ENCODE assay signal across 17 cellular contexts in genomic region chr11:100831929-100832480, GRCh38.
DNase-seq lines count a peak whose midpoint lies in the region; ATAC-seq, FAIRE-seq and TF ChIP-seq lines count a peak whose summit lies in the region.
"Had no signal": no experiment of that assay in that cellular context is flagged by ENCODE, and none has a peak within 500 bp of the region (broad histone marks: within the 10 kb centered on the region; RNA-seq: fewer than 3 reads in every experiment).

No MANE protein-coding gene starts in this region.

- no peaks in the 10 kb centered on the region for H3K79me2 ChIP-seq in keratinocyte (ENCODE audit: control insufficient read depth, insufficient read depth, low read length)

- CTCF ChIA-PET in CD8-positive, alpha-beta memory T cell (lab: Charles Lee) = no interaction called here

- H3K36me3 ChIP-seq in right atrium auricular region = no peaks in the 10 kb centered on the region
- H3K36me3 ChIP-seq in brain microvascular endothelial cell (replicated peaks) = no peaks in the 10 kb centered on the region
- H3K36me3 ChIP-seq in keratinocyte (ENCODE audit: control insufficient read depth in 2 of 2, extremely low read depth in 1 of 2, insufficient read depth in 2 of 2, low read length in 2 of 2) = no peaks in the 10 kb centered on the region
- H3K36me3 ChIP-seq in aorta (ENCODE audit: control insufficient read depth in 1 of 2, insufficient read depth in 2 of 2, low read length in 1 of 2) = no peaks in the 10 kb centered on the region
- H3K36me3 ChIP-seq in CD8-positive, alpha-beta memory T cell (ENCODE audit: insufficient read depth, low read length) = no peaks in the 10 kb centered on the region
- H3K36me3 ChIP-seq: spleen had no signal

- POLR2A ChIA-PET in CD8-positive, alpha-beta memory T cell (lab: Charles Lee) = no interaction called here

- peak overlapping the region; percentile 81 for H3K4me2 ChIP-seq in keratinocyte (ENCODE audit: control insufficient read depth, extremely low read depth, insufficient read depth, low read depth, low read length)
- H3K4me2 ChIP-seq: KMS-11 had no signal

- no peaks in the 10 kb centered on the region for H3K27me3 Mint-ChIP-seq in CD8-positive, alpha-beta memory T cell

- H3K4me1 ChIP-seq in right atrium auricular region = peaks cover 0 to 30% of the 10 kb centered on the region in 2 donors
- peaks cover 25% of the 10 kb centered on the region for H3K4me1 ChIP-seq in keratinocyte (ENCODE audit: control insufficient read depth, extremely low read depth, insufficient read depth, low read length)
- H3K4me1 ChIP-seq in aorta (ENCODE audit: control insufficient read depth in 1 of 2, insufficient read depth in 2 of 2, low read length in 2 of 2) = peaks cover 0 to 2% of the 10 kb centered on the region in 2 donors
- H3K4me1 ChIP-seq in CD8-positive, alpha-beta memory T cell (ENCODE audit: insufficient read depth, low read length) = no peaks in the 10 kb centered on the region
- H3K4me1 ChIP-seq: spleen had no signal

- no peaks in the 10 kb centered on the region for H3K27me3 ChIP-seq in right atrium auricular region
- H3K27me3 ChIP-seq in brain microvascular endothelial cell (replicated peaks) = no peaks in the 10 kb centered on the region
- H3K27me3 ChIP-seq in keratinocyte (ENCODE audit: control insufficient read depth, extremely low read depth, insufficient read depth, low read length) = no peaks in the 10 kb centered on the region
- H3K27me3 ChIP-seq in aorta (ENCODE audit: control insufficient read depth in 1 of 2, insufficient read depth in 2 of 2, low read length in 1 of 2) = no peaks in the 10 kb centered on the region
- H3K27me3 ChIP-seq in CD8-positive, alpha-beta memory T cell (ENCODE audit: insufficient read depth, low read length, poor library complexity, severe bottlenecking) = no peaks in the 10 kb centered on the region
- H3K27me3 ChIP-seq: spleen had no signal

- H3K9me3 ChIP-seq in right atrium auricular region = no peaks in the 10 kb centered on the region
- no peaks in the 10 kb centered on the region for H3K9me3 ChIP-seq in keratinocyte (ENCODE audit: control insufficient read depth, low read depth, low read length)
- no peaks in the 10 kb centered on the region for H3K9me3 ChIP-seq in aorta (ENCODE audit: control insufficient read depth, low read length)
- no peaks in the 10 kb centered on the region for H3K9me3 ChIP-seq in CD8-positive, alpha-beta memory T cell (ENCODE audit: low read length)
- H3K9me3 ChIP-seq: spleen had no signal

- peak overlapping the region in 1 of 2 donors; percentile 6 for H3K27ac ChIP-seq in right atrium auricular region
- H3K27ac ChIP-seq in brain microvascular endothelial cell = no peak overlapping the region
- no peak overlapping the region for H3K27ac ChIP-seq in keratinocyte (ENCODE audit: control insufficient read depth, insufficient read depth, low read length)
- H3K27ac ChIP-seq in aorta (ENCODE audit: low read depth in 1 of 2, low read length in 2 of 2) = no peak overlapping the region
- no peak overlapping the region for H3K27ac ChIP-seq in CD8-positive, alpha-beta memory T cell (ENCODE audit: low read depth, low read length)
- H3K27ac ChIP-seq: KMS-11, spleen had no signal

- DNase-seq in Right ventricle myocardium inferior (ENCODE audit: missing footprints) (peak; percentile 68), right atrium auricular region (ENCODE audit: low spot score) (no peak), brain microvascular endothelial cell (peak; percentile 4), keratinocyte (ENCODE audit: low read depth, low spot score) (no peak), aorta (no peak)
- no peak for DNase-seq in stimulated activated CD4-positive, alpha-beta T cell treated with anti-CD3 and anti-CD28 coated beads, Interleukin-4, amount 100 ng/mL, for 24 hours
- DNase-seq in stimulated activated naive CD4-positive, alpha-beta T cell (lab: John Stamatoyannopoulos, UW) = no peak
- DNase-seq in CD8-positive, alpha-beta memory T cell = no peak
- DNase-seq: activated naive CD4-positive, alpha-beta T cell treated with Interleukin-2 at 50 U/mL for 16 hours; Calu3; effector CD8-positive, alpha-beta T cell; NCI-H226; spleen had no signal

- in situ Hi-C loops in brain microvascular endothelial cell (cut with HindIII; ENCODE audit: low pct_ligation_motif_present, low sequenced_read_pairs) = no loop called here

- dilution Hi-C loops in keratinocyte (cut with MboI; ENCODE audit: extremely low pct_ligation_motif_present, low sequenced_read_pairs) = no loop called here

- H4K20me1 ChIP-seq in keratinocyte (ENCODE audit: control insufficient read depth, extremely low read depth, insufficient read depth, low read length) = no peaks in the 10 kb centered on the region

- ATAC-seq in Right ventricle myocardium inferior (peak; percentile 55), aorta (ENCODE audit: low FRiP score) (peak; percentile 34)
- ATAC-seq: activated CD4-positive, CD25-positive, alpha-beta regulatory T cell treated with anti-CD3 and anti-CD28 coated beads, Interleukin-2, amount 50 U/mL, for 24 hours had no signal

- H3K9ac ChIP-seq in keratinocyte (ENCODE audit: control insufficient read depth, extremely low read depth, insufficient read depth, low read length) = no peak overlapping the region
- H3K9ac ChIP-seq: KMS-11 had no signal

- H3K9me1 ChIP-seq in keratinocyte (ENCODE audit: control insufficient read depth, extremely low read depth, insufficient read depth, low read length) = no peaks in the 10 kb centered on the region

- no peak overlapping the region for H3K27ac Mint-ChIP-seq in CD8-positive, alpha-beta memory T cell
- H3K27ac Mint-ChIP-seq: T-helper 1 cell treated with Interleukin-12 subunit alpha and Interleukin-12 subunit beta and Interleukin-4 antibody, amounts not matched to agents 30 μg/mL and 1 μg/mL, for 36 hours had no signal

- H3K4me3 ChIP-seq in right atrium auricular region = no peak overlapping the region
- no peak overlapping the region for H3K4me3 ChIP-seq in brain microvascular endothelial cell (ENCODE audit: low read depth, low read length)
- no peak overlapping the region for H3K4me3 ChIP-seq in keratinocyte (ENCODE audit: control insufficient read depth in 2 of 3, extremely low read depth in 1 of 3, insufficient read depth in 2 of 3, low read depth in 1 of 3, low read length in 3 of 3)
- no peak overlapping the region for H3K4me3 ChIP-seq in aorta (ENCODE audit: low read length in 2 of 2)
- no peak overlapping the region for H3K4me3 ChIP-seq in CD8-positive, alpha-beta memory T cell (ENCODE audit: low read length)
- H3K4me3 ChIP-seq: spleen had no signal

- H2AFZ ChIP-seq in keratinocyte (ENCODE audit: control insufficient read depth, low read length) = no peak overlapping the region

- no peaks in the 10 kb centered on the region for H3K36me3 Mint-ChIP-seq in CD8-positive, alpha-beta memory T cell

- WGBS in aorta, 2 donors = 85% methylated on average over 5 of the region's 5 CpGs

- H3K9me3 Mint-ChIP-seq in CD8-positive, alpha-beta memory T cell = peaks cover 1 to 13% (median 7%) of the 10 kb centered on the region in 5 donors
- H3K9me3 Mint-ChIP-seq: T-helper 1 cell treated with Interleukin-12 subunit alpha and Interleukin-12 subunit beta and Interleukin-4 antibody, amounts not matched to agents 30 μg/mL and 1 μg/mL, for 36 hours had no signal

- no peak for FAIRE-seq in keratinocyte (lab: Jason Lieb, UNC)
- FAIRE-seq: islet of Langerhans had no signal

- H3K4me1 Mint-ChIP-seq in CD8-positive, alpha-beta memory T cell = no peaks in the 10 kb centered on the region

- intact Hi-C loops in Right ventricle myocardium inferior (cut with DNase I) = no loop called here
- intact Hi-C loops in aorta (cut with DNase I) = no loop called here

- no peak for TF ChIP-seq CTCF in right atrium auricular region (IDR thresholded peaks at IDR 0.05)
- no peak for TF ChIP-seq CTCF in brain microvascular endothelial cell (IDR thresholded peaks at IDR 0.05; ENCODE audit: low read depth, low read length, missing control alignments)
- TF ChIP-seq CTCF in keratinocyte (optimal IDR thresholded peaks at IDR 0.05 in 1 of 3, IDR thresholded peaks at IDR 0.05 in 1 of 3, conservative IDR thresholded peaks at IDR 0.05 in 1 of 3; ENCODE audit: extremely low read depth in 1 of 3, insufficient read depth in 2 of 3, low read length in 3 of 3) = no peak

- H3K4me3 Mint-ChIP-seq in CD8-positive, alpha-beta memory T cell = no peak overlapping the region
- H3K4me3 Mint-ChIP-seq: T-helper 1 cell treated with Interleukin-12 subunit alpha and Interleukin-12 subunit beta and Interleukin-4 antibody, amounts not matched to agents 30 μg/mL and 1 μg/mL, for 36 hours had no signal

Comparison
In these comparisons a context has a peak if more than half of its experiments do, and no peak if none do; other contexts are left out.
1. DNase-seq: peak in Right ventricle myocardium inferior (single experiment) and brain microvascular endothelial cell (single experiment); none in right atrium auricular region (single experiment), keratinocyte (single experiment), aorta (0 of 2), stimulated activated CD4-positive, alpha-beta T cell treated with anti-CD3 and anti-CD28 coated beads, Interleukin-4, amount 100 ng/mL, for 24 hours (single experiment), stimulated activated naive CD4-positive, alpha-beta T cell (0 of 6) and CD8-positive, alpha-beta memory T cell (0 of 5).